ENCODE assay signal across 1 cellular context in genomic region chr15:75578948-75579908, GRCh38.
TF ChIP-seq lines count a peak whose summit lies in the region.

Gene PTPN9, minus strand, starts transcription at chr15:75579315. Its CDS starts 539 bp downstream, at chr15:75578776.

TF ChIP-seq in A549, 52 proteins besides CTCF, POLR2A, EP300 and RAD21 (continued from another document):
- peak; percentile 70 for TF ChIP-seq MAFK (IDR thresholded peaks at IDR 0.05; ENCODE audit: partially characterized antibody)
- peak; percentile 89; the same call in 1 of the 2 replicates for TF ChIP-seq HMGXB4 (CRISPR knock-in tag; IDR thresholded peaks at IDR 0.05; ENCODE audit: borderline replicate concordance)
- peak; percentile 64 for TF ChIP-seq MAX (IDR thresholded peaks at IDR 0.05)
- TF ChIP-seq SMC3 (IDR thresholded peaks at IDR 0.05): peak; percentile 68
- peak; percentile 41; the same call in 1 of the 2 replicates for TF ChIP-seq TFCP2L1 (CRISPR knock-in tag; IDR thresholded peaks at IDR 0.05)
- no peak for TF ChIP-seq NFE2L2 (conservative IDR thresholded peaks at IDR 0.05; ENCODE audit: low read length)
